Comparison of ENCODE assay signal across 12 cellular contexts in genomic region chr20:15380770-15381169, GRCh38.
"Had no signal": no experiment of that assay in that cellular context is flagged by ENCODE, and none has a peak within 500 bp of the region (broad histone marks: within the 10 kb centered on the region; RNA-seq: fewer than 3 reads in every experiment).

No MANE protein-coding gene starts in this region.

- DNase-seq: activated CD4-positive, alpha-beta T cell treated with anti-CD3 and anti-CD28 coated beads, Interleukin-2, amount 50 U/mL, for 1 hour; activated CD4-positive, CD25-positive, alpha-beta regulatory T cell; activated naive CD4-positive, alpha-beta T cell treated with anti-CD3 and anti-CD28 coated beads, Interleukin-2, amount 50 U/mL, for 16 hours; adrenal gland; colonic mucosa; heart left ventricle; mammary epithelial cell; naive thymus-derived CD4-positive, alpha-beta T cell; stimulated activated naive B cell treated with anti-CD40 and anti-IgM and Interleukin-4, amounts not matched to agents 10 μg/mL and 1 μg/mL and 100 μg/mL, for 72 hours; substantia nigra; transverse colon had no signal

- ATAC-seq: heart left ventricle; left lobe of liver; naive thymus-derived CD4-positive, alpha-beta T cell; stimulated activated naive B cell treated with anti-CD40 and anti-IgM and Interleukin-4, amounts not matched to agents 10 μg/mL and 1 μg/mL and 100 μg/mL, for 72 hours had no signal
